ENCODE assay signal across 24 cellular contexts in the genomic region with DNA sequence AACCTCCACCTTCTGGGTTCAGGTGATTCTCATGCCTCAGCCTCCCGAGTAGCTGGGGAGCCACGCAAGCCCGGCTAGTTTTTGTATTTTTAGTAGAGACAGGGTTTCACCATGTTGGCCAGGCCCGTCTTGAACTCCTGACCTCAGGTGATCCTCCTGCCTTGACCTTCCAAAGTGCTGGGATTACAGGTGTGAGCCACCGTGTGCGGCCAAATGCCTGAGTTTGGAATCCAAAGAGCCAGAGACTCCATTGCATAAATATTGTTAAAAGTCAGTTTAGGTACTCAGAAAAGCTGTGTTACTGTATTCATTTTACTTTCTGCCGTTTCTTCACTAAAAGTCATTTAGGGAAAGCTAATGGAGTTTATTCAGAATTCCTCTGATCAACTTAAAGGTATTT.
A peak's percentile ranks its signal among the peaks of the same experiment; 100 is the strongest.
DNase-seq lines count a peak whose midpoint lies in the region; ATAC-seq, FAIRE-seq and TF ChIP-seq lines count a peak whose summit lies in the region.
"Had no signal": no experiment of that assay in that cellular context is flagged by ENCODE, and none has a peak within 500 bp of the region (broad histone marks: within the 10 kb centered on the region; RNA-seq: fewer than 3 reads in every experiment).

No MANE protein-coding gene starts in this region.

- no peak overlapping the region for H3K4me2 ChIP-seq in GM12878 (ENCODE audit: control insufficient read depth, insufficient read depth)
- H3K4me2 ChIP-seq: A549; BLaER1 treated with 17β-estradiol and CSF1 and Interleukin-3, amounts not matched to agents 10 nM and 100 nM had no signal

- H3K4me3 Mint-ChIP-seq in activated naive CD8-positive, alpha-beta T cell: no peak overlapping the region
- no peak overlapping the region for H3K4me3 Mint-ChIP-seq in activated naive CD8-positive, alpha-beta T cell treated with anti-CD3 and anti-CD28 coated beads, Interleukin-2, amount 50 U/mL, for 24 hours
- H3K4me3 Mint-ChIP-seq: CD4-positive, alpha-beta memory T cell had no signal

- peaks cover 17% of the 10 kb centered on the region for H3K36me3 Mint-ChIP-seq in activated naive CD8-positive, alpha-beta T cell
- H3K36me3 Mint-ChIP-seq in activated naive CD8-positive, alpha-beta T cell treated with anti-CD3 and anti-CD28 coated beads, Interleukin-2, amount 50 U/mL, for 24 hours (ENCODE audit: low read depth): peaks cover 60% of the 10 kb centered on the region

- no peak for DNase-seq in activated naive CD8-positive, alpha-beta T cell treated with anti-CD3 and anti-CD28 coated beads, Interleukin-2, amount 50 U/mL, for 24 hours
- DNase-seq in RWPE1 (ENCODE audit: low spot score) (no peak), GM12878 (ENCODE audit: low read depth, low spot score) (no peak), head of caudate nucleus (no peak), C1 segment of cervical spinal cord (lab: John Stamatoyannopoulos, UW) (no peak), NCI-H2029 (lab: John Stamatoyannopoulos, UW) (no peak)
- DNase-seq: 8988T; ACHN; AML-193; BE2C; Calu3; CD4-positive, alpha-beta memory T cell; COR-L47; DMS53; DMS79 treated with DMSO at 0.1 percent for 48 hours; GF-D8; GOT3; HCEC 1CT had no signal

- H3K4me1 Mint-ChIP-seq in activated naive CD8-positive, alpha-beta T cell (ENCODE audit: low read depth): peaks cover 3% of the 10 kb centered on the region
- peaks cover 1% of the 10 kb centered on the region for H3K4me1 Mint-ChIP-seq in activated naive CD8-positive, alpha-beta T cell treated with anti-CD3 and anti-CD28 coated beads, Interleukin-2, amount 50 U/mL, for 24 hours

- RAD21 ChIA-PET in GM12878 (lab: Charles Lee; ENCODE audit: unreplicated experiment): no interaction called here

- no peaks in the 10 kb centered on the region for H3K9me3 Mint-ChIP-seq in activated naive CD8-positive, alpha-beta T cell (ENCODE audit: low read depth)
- H3K9me3 Mint-ChIP-seq in activated naive CD8-positive, alpha-beta T cell treated with anti-CD3 and anti-CD28 coated beads, Interleukin-2, amount 50 U/mL, for 24 hours: no peaks in the 10 kb centered on the region

- no peaks in the 10 kb centered on the region for H3K4me1 ChIP-seq in GM12878 (ENCODE audit: control insufficient read depth, insufficient read depth, low read length)
- H3K4me1 ChIP-seq: BE2C; BLaER1 treated with 17β-estradiol and CSF1 and Interleukin-3, amounts not matched to agents 10 nM and 100 nM had no signal

- CTCF ChIA-PET in RWPE1 (lab: Yijun Ruan, JAX): interaction anchor here (3.8 kb wide), 1 partner anchor 16 kb away, joined by 22 read pairs; no protein-coding TSS in a partner anchor
- CTCF ChIA-PET in GM12878 (lab: Yijun Ruan, JAX): interaction anchor here (1.3 kb wide), 1 partner anchor 16 kb away, joined by 6 read pairs; no protein-coding TSS in a partner anchor

- peaks cover 32 to 60% of the 10 kb centered on the region in 2 experiments for H3K36me3 ChIP-seq in GM12878 (ENCODE audit: control insufficient read depth in 2 of 2, insufficient read depth in 2 of 2, low read length in 1 of 2)

- H3K79me2 ChIP-seq in GM12878 (ENCODE audit: control insufficient read depth, insufficient read depth, low read length): no peaks in the 10 kb centered on the region

- no peaks in the 10 kb centered on the region for H3K27me3 Mint-ChIP-seq in activated naive CD8-positive, alpha-beta T cell
- H3K27me3 Mint-ChIP-seq in activated naive CD8-positive, alpha-beta T cell treated with anti-CD3 and anti-CD28 coated beads, Interleukin-2, amount 50 U/mL, for 24 hours: no peaks in the 10 kb centered on the region
- H3K27me3 Mint-ChIP-seq: CD4-positive, alpha-beta memory T cell had no signal

- H3K27me3 ChIP-seq in GM12878 (replicated peaks in 1 of 2; ENCODE audit: control insufficient read depth in 2 of 2, insufficient read depth in 2 of 2, low read length in 1 of 2): no peaks in the 10 kb centered on the region
- H3K27me3 ChIP-seq: BE2C; BLaER1 treated with 17β-estradiol and CSF1 and Interleukin-3, amounts not matched to agents 10 nM and 100 nM had no signal

- H3K4me3 ChIP-seq in GM12878: no peak overlapping the region
- H3K4me3 ChIP-seq: A549; BLaER1 treated with 17β-estradiol and CSF1 and Interleukin-3, amounts not matched to agents 10 nM and 100 nM had no signal

- peak overlapping the region; percentile 41; the same call in 1 of the 2 replicates for H3K27ac ChIP-seq in RWPE1
- no peak overlapping the region for H3K27ac ChIP-seq in GM12878 (ENCODE audit: control insufficient read depth, insufficient read depth)
- H3K27ac ChIP-seq: A549; BLaER1 treated with 17β-estradiol and CSF1 and Interleukin-3, amounts not matched to agents 10 nM and 100 nM had no signal

- 92% methylated on average over 7 of the region's 7 CpGs for WGBS in GM12878 (ENCODE audit: insufficient coverage, insufficient replicate concordance, low lambda C conversion rate, missing lambda C conversion rate)

- TF ChIP-seq RAD21 in GM12878 (IDR thresholded peaks at IDR 0.05; ENCODE audit: insufficient read depth, low read depth, low read length): no peak

- intact Hi-C loops in GM12878 (cut with micrococcal nuclease; ENCODE audit: unreplicated experiment) (no loop called here), head of caudate nucleus (cut with DNase I) (no loop called here)

- TF ChIP-seq CTCF in RWPE1 (conservative IDR thresholded peaks at IDR 0.05; ENCODE audit: low read depth) (no peak), GM12878 (IDR thresholded peaks at IDR 0.05 in 2 of 3, conservative IDR thresholded peaks at IDR 0.05 in 1 of 3; ENCODE audit: control insufficient read depth in 2 of 3, extremely low read depth in 1 of 3, insufficient read depth in 1 of 3, low read depth in 3 of 3, low read length in 3 of 3) (no peak)

- no peaks in the 10 kb centered on the region for H4K20me1 ChIP-seq in GM12878 (ENCODE audit: control insufficient read depth, insufficient read depth)

- TF ChIP-seq EP300 in GM12878 (IDR thresholded peaks at IDR 0.05; ENCODE audit: borderline replicate concordance in 1 of 2, control insufficient read depth in 1 of 2, low read depth in 2 of 2, low read length in 2 of 2): no peak

- no peak for TF ChIP-seq POLR2A in GM12878 (IDR thresholded peaks at IDR 0.05; ENCODE audit: low read depth, low read length)

- in situ Hi-C loops in GM12878 (cut with MboI): no loop called here

- POLR2A ChIA-PET in RWPE1 (lab: Yijun Ruan, JAX; ENCODE audit: low non-redundant PET): no interaction called here
- POLR2A ChIA-PET in GM12878 (lab: Charles Lee): no interaction called here

- peak overlapping the region; percentile 22 for H3K27ac Mint-ChIP-seq in activated naive CD8-positive, alpha-beta T cell
- H3K27ac Mint-ChIP-seq in activated naive CD8-positive, alpha-beta T cell treated with anti-CD3 and anti-CD28 coated beads, Interleukin-2, amount 50 U/mL, for 24 hours: no peak overlapping the region

- no peaks in the 10 kb centered on the region for H3K9me3 ChIP-seq in GM12878 (replicated peaks; ENCODE audit: control insufficient read depth, insufficient read depth, low read length)
- H3K9me3 ChIP-seq: A549; BE2C; BLaER1 treated with 17β-estradiol and CSF1 and Interleukin-3, amounts not matched to agents 10 nM and 100 nM had no signal

- SMC1A ChIA-PET in GM12878 (lab: Charles Lee; ENCODE audit: uncharacterized antibody, unreplicated experiment): no interaction called here

- no peak overlapping the region for H2AFZ ChIP-seq in GM12878 (ENCODE audit: control insufficient read depth, low read depth, low read length)

- no peak overlapping the region for H3K9ac ChIP-seq in GM12878 (ENCODE audit: control insufficient read depth, insufficient read depth, low read length)
- H3K9ac ChIP-seq: BLaER1 treated with 17β-estradiol and CSF1 and Interleukin-3, amounts not matched to agents 10 nM and 100 nM had no signal

- no peak for FAIRE-seq in GM12878 (lab: Jason Lieb, UNC)
- FAIRE-seq: A549, GM12892, GM19239, H54 had no signal

- BruUV-seq in GM12878 (replicated peaks; lab: Mats Ljungman, UMichigan): no TSS peak

- no peak for ATAC-seq in activated naive CD8-positive, alpha-beta T cell treated with anti-CD3 and anti-CD28 coated beads, Interleukin-2, amount 50 U/mL, for 24 hours
- ATAC-seq in GM12878: no peak
- ATAC-seq: A549 had no signal

TF ChIP-seq in GM12878, 131 proteins besides CTCF, POLR2A, EP300 and RAD21:
- TF ChIP-seq MEF2A (IDR thresholded peaks at IDR 0.05; ENCODE audit: insufficient read depth, low read depth, low read length) (no peak), NFXL1 (IDR thresholded peaks at IDR 0.05; ENCODE audit: borderline replicate concordance) (peak; percentile 70; the same call in 1 of the 2 replicates), IKZF1 (conservative IDR thresholded peaks at IDR 0.05) (no peak), ETV6 (conservative IDR thresholded peaks at IDR 0.05 in 1 of 2, IDR thresholded peaks at IDR 0.05 in 1 of 2; ENCODE audit: borderline replicate concordance in 1 of 2, low read depth in 1 of 2) (0 out of 4 replicates have a peak, but pooled peaks of 1 of the 2 experiments have one; percentile 73), TBL1XR1 (IDR thresholded peaks at IDR 0.05; ENCODE audit: low read depth, low read length) (no peak), BCL3 (IDR thresholded peaks at IDR 0.05; ENCODE audit: borderline replicate concordance, insufficient read depth, low read depth, low read length, poor library complexity, severe bottlenecking) (no peak)
